In genomic region chr6:27091661-27092315, GRCh38 we compare ENCODE assay signal across 9 cellular contexts.
A peak's percentile ranks its signal among the peaks of the same experiment; 100 is the strongest.
DNase-seq lines count a peak whose midpoint lies in the region; ATAC-seq and TF ChIP-seq lines count a peak whose summit lies in the region.
"Had no signal": no experiment of that assay in that cellular context is flagged by ENCODE, and none has a peak within 500 bp of the region (broad histone marks: within the 10 kb centered on the region; RNA-seq: fewer than 3 reads in every experiment).

No MANE protein-coding gene starts in this region.

- peak in 1 of 2 donors; percentile 40 for ATAC-seq in naive thymus-derived CD8-positive, alpha-beta T cell
- ATAC-seq in HG03521 (IDR thresholded peaks at IDR 0.05; ENCODE audit: unreplicated experiment), result no peak

- peak; percentile 11 for DNase-seq in activated naive CD4-positive, alpha-beta T cell treated with Interleukin-2 at 50 U/mL for 16 hours
- DNase-seq in activated naive CD4-positive, alpha-beta T cell (lab: John Stamatoyannopoulos, UW), result no peak
- DNase-seq in HL-60 (ENCODE audit: low read depth in 1 of 2, low spot score in 1 of 2), result peak; percentile 28 to 77
- DNase-seq in SIG-M5 treated with dmso at 0.1 percent for 504 hours (lab: John Stamatoyannopoulos, UW; ENCODE audit: unreplicated experiment), result peak; percentile 66
- DNase-seq in coronary artery (ENCODE audit: low spot score), result no peak
- DNase-seq in naive thymus-derived CD8-positive, alpha-beta T cell, result peak in 2 of 10 donors; percentile 13 to 19
- no peak for DNase-seq in activated gamma-delta T cell (lab: John Stamatoyannopoulos, UW)
- DNase-seq: left cardiac atrium had no signal

- H3K27ac ChIP-seq in HL-60 (replicated peaks) (peak overlapping the region; percentile 34; the same call in 1 of the 2 replicates), coronary artery (no peak overlapping the region)

- TF ChIP-seq CTCF in HL-60 (IDR thresholded peaks at IDR 0.05; ENCODE audit: insufficient read depth, low read length) (no peak), coronary artery (IDR thresholded peaks at IDR 0.05) (no peak)

- peak overlapping the region; percentile 54 to 86 (median 64) for H3K4me3 Mint-ChIP-seq in naive thymus-derived CD8-positive, alpha-beta T cell

- POLR2A ChIA-PET in naive thymus-derived CD8-positive, alpha-beta T cell (lab: Charles Lee), result no interaction called here

- peaks cover 4 to 12% (median 11%) of the 10 kb centered on the region in 4 donors for H3K4me1 Mint-ChIP-seq in naive thymus-derived CD8-positive, alpha-beta T cell

- no peaks in the 10 kb centered on the region for H3K27me3 ChIP-seq in HL-60 (ENCODE audit: insufficient read depth, poor library complexity, severe bottlenecking)

- peak overlapping the region in 1 of 10 donors; percentile 37 for H3K27ac Mint-ChIP-seq in naive thymus-derived CD8-positive, alpha-beta T cell

- peaks cover 0 to 12% (median 3%) of the 10 kb centered on the region in 9 donors for H3K9me3 Mint-ChIP-seq in naive thymus-derived CD8-positive, alpha-beta T cell

- H3K4me3 ChIP-seq in HL-60 (replicated peaks; ENCODE audit: insufficient read depth, low read length) (peak overlapping the region; percentile 41), coronary artery (peak overlapping the region; percentile 31)

- H3K36me3 Mint-ChIP-seq in naive thymus-derived CD8-positive, alpha-beta T cell, result peaks cover 2 to 5% (median 2%) of the 10 kb centered on the region in 3 donors

- peaks cover 48 to 93% (median 69%) of the 10 kb centered on the region in 5 donors for H3K27me3 Mint-ChIP-seq in naive thymus-derived CD8-positive, alpha-beta T cell

Comparison
In these comparisons a context has a peak if more than half of its experiments do, and no peak if none do; other contexts are left out.
1. DNase-seq: peak in activated naive CD4-positive, alpha-beta T cell treated with Interleukin-2 at 50 U/mL for 16 hours (single experiment), HL-60 (2 of 2) and SIG-M5 treated with dmso at 0.1 percent for 504 hours (single experiment); none in activated naive CD4-positive, alpha-beta T cell (0 of 4), coronary artery (single experiment) and activated gamma-delta T cell (single experiment).